18 cellular contexts compared by ENCODE assay signal in the genomic region with DNA sequence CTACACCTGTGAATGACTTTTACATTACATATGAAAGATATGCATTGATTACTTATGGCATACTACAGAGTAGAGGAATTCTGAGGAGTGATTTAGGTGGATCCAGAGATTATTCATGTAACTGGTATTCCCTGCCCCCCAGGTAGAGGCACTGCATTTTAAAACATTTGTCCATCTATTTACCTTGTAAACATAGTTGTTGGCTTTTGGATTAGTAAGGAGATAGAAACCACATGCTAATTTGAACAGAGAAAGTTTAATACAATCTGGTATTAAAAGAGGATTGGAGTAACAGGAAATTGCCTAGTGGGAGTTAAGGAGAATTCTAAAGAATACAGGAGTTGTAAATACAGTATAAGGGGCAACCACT. TPM values are rescaled to one million over a fixed set of nuclear protein-coding genes. Genes with fewer than 3 reads are reported as not detected.
DNase-seq lines count a peak whose midpoint lies in the region; ATAC-seq and TF ChIP-seq lines count a peak whose summit lies in the region.
"Had no signal": no experiment of that assay in that cellular context is flagged by ENCODE, and none has a peak within 500 bp of the region (broad histone marks: within the 10 kb centered on the region; RNA-seq: fewer than 3 reads in every experiment).

No MANE protein-coding gene starts in this region.

- in situ Hi-C loops in T47D (cut with HindIII; ENCODE audit: low pct_unique_long_range_greater_than_20kb, low sequenced_read_pairs) = no loop called here

- H3K9me3 Mint-ChIP-seq in WTC11 (peaks cover 19% of the 10 kb centered on the region), memory B cell (peaks cover 5% of the 10 kb centered on the region)

- POLR2A ChIA-PET in WTC11 (lab: Charles Lee) = interaction anchor here (1.3 kb wide), 1 partner anchor 35 kb away, joined by 3 read pairs; no protein-coding TSS in a partner anchor

- CTCF ChIA-PET in WTC11 (lab: Charles Lee) = interaction anchor here (0.5 to 2.7 kb wide), 17 partner anchors 11 to 539 kb away, joined by 3 to 44 read pairs (median 6); partner anchors contain the start of gene SCN2A

- H3K27me3 ChIP-seq in breast epithelium = no peaks in the 10 kb centered on the region

- ATAC-seq in WTC11 (no peak), memory B cell (ENCODE audit: low read depth) (no peak)

- peak overlapping the region; percentile 86 for H3K27ac Mint-ChIP-seq in WTC11
- peak overlapping the region; percentile 39 for H3K27ac Mint-ChIP-seq in memory B cell
- H3K27ac Mint-ChIP-seq: HFFc6 had no signal

- intact Hi-C loops in breast epithelium (cut with DNase I; ENCODE audit: low total_unique reads) (no loop called here), cardiac septum (cut with DNase I) (no loop called here)

- H3K9me3 ChIP-seq in breast epithelium = peaks cover 0 to 6% of the 10 kb centered on the region in 2 donors

- H3K4me1 ChIP-seq in breast epithelium = no peaks in the 10 kb centered on the region

- H3K4me3 Mint-ChIP-seq in WTC11 (no peak overlapping the region), memory B cell (no peak overlapping the region)
- H3K4me3 Mint-ChIP-seq: CD4-positive, alpha-beta memory T cell; HFFc6 had no signal

- no peak overlapping the region for H3K4me3 ChIP-seq in breast epithelium

- TF ChIP-seq POLR2A in breast epithelium (IDR thresholded peaks at IDR 0.05) = no peak

- peak; percentile 3 to 41 for DNase-seq in T47D (ENCODE audit: low read depth in 1 of 2, low spot score in 1 of 2)
- DNase-seq in breast epithelium (ENCODE audit: low spot score in 2 of 2) = no peak
- DNase-seq in WTC11 (ENCODE audit: low spot score) = no peak
- no peak for DNase-seq in memory B cell (ENCODE audit: low spot score in 2 of 2)
- DNase-seq in NCI-H128 (lab: John Stamatoyannopoulos, UW; ENCODE audit: unreplicated experiment) = no peak
- DNase-seq in RPMI8226 = no peak
- no peak for DNase-seq in cardiac septum (ENCODE audit: low spot score)
- DNase-seq: AML-193; CD4-positive, alpha-beta memory T cell; GOT3; HFFc6; Karpas-422; NCI-H1105 treated with DMSO at 0.1 percent for 48 hours; NCI-H1930; NCI-H2171; NCI-H510A; NCI-H82; SHP77 treated with DMSO at 0.1 percent for 48 hours had no signal

- H3K27ac ChIP-seq in breast epithelium = no peak overlapping the region

- H3K36me3 ChIP-seq in breast epithelium = no peaks in the 10 kb centered on the region

- H3K27me3 Mint-ChIP-seq in WTC11 (ENCODE audit: low read depth) (no peaks in the 10 kb centered on the region), memory B cell (no peaks in the 10 kb centered on the region)
- H3K27me3 Mint-ChIP-seq: CD4-positive, alpha-beta memory T cell had no signal

- H3K4me1 Mint-ChIP-seq in WTC11 (peaks cover 37% of the 10 kb centered on the region), memory B cell (peaks cover 13% of the 10 kb centered on the region)

- H3K36me3 Mint-ChIP-seq in WTC11 (peaks cover 53% of the 10 kb centered on the region), memory B cell (peaks cover 31% of the 10 kb centered on the region)

- TF ChIP-seq CTCF in breast epithelium (IDR thresholded peaks at IDR 0.05) (no peak), WTC11 (IDR thresholded peaks at IDR 0.05) (no peak)

TF ChIP-seq in WTC11, 78 proteins besides CTCF, POLR2A, EP300 and RAD21:
- TF ChIP-seq, protein P1, sequence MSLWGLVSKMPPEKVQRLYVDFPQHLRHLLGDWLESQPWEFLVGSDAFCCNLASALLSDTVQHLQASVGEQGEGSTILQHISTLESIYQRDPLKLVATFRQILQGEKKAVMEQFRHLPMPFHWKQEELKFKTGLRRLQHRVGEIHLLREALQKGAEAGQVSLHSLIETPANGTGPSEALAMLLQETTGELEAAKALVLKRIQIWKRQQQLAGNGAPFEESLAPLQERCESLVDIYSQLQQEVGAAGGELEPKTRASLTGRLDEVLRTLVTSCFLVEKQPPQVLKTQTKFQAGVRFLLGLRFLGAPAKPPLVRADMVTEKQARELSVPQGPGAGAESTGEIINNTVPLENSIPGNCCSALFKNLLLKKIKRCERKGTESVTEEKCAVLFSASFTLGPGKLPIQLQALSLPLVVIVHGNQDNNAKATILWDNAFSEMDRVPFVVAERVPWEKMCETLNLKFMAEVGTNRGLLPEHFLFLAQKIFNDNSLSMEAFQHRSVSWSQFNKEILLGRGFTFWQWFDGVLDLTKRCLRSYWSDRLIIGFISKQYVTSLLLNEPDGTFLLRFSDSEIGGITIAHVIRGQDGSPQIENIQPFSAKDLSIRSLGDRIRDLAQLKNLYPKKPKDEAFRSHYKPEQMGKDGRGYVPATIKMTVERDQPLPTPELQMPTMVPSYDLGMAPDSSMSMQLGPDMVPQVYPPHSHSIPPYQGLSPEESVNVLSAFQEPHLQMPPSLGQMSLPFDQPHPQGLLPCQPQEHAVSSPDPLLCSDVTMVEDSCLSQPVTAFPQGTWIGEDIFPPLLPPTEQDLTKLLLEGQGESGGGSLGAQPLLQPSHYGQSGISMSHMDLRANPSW (CRISPR knock-in tag; conservative IDR thresholded peaks at IDR 0.05; ENCODE audit: low read depth) = no peak
- TF ChIP-seq CREM (CRISPR knock-in tag; IDR thresholded peaks at IDR 0.05) = no peak
- TF ChIP-seq RELA (CRISPR knock-in tag; IDR thresholded peaks at IDR 0.05; ENCODE audit: borderline replicate concordance) = no peak
- TF ChIP-seq, protein P2, sequence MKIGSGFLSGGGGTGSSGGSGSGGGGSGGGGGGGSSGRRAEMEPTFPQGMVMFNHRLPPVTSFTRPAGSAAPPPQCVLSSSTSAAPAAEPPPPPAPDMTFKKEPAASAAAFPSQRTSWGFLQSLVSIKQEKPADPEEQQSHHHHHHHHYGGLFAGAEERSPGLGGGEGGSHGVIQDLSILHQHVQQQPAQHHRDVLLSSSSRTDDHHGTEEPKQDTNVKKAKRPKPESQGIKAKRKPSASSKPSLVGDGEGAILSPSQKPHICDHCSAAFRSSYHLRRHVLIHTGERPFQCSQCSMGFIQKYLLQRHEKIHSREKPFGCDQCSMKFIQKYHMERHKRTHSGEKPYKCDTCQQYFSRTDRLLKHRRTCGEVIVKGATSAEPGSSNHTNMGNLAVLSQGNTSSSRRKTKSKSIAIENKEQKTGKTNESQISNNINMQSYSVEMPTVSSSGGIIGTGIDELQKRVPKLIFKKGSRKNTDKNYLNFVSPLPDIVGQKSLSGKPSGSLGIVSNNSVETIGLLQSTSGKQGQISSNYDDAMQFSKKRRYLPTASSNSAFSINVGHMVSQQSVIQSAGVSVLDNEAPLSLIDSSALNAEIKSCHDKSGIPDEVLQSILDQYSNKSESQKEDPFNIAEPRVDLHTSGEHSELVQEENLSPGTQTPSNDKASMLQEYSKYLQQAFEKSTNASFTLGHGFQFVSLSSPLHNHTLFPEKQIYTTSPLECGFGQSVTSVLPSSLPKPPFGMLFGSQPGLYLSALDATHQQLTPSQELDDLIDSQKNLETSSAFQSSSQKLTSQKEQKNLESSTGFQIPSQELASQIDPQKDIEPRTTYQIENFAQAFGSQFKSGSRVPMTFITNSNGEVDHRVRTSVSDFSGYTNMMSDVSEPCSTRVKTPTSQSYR (CRISPR knock-in tag; IDR thresholded peaks at IDR 0.05) = no peak
- TF ChIP-seq NR1H2 (CRISPR knock-in tag; IDR thresholded peaks at IDR 0.05) = no peak
- no peak for TF ChIP-seq ATF3 (CRISPR knock-in tag; conservative IDR thresholded peaks at IDR 0.05)

RNA-seq across cellular contexts. Expression of gene GALNT3, which starts 15.9 kb away (rescaled TPM):
- 10 to 100 TPM in 2 of 3 donors, 1 to 10 TPM in 1; 2.4 to 58.5 (median 36.7) TPM for total RNA-seq in breast epithelium
- 19.4 to 20.6 TPM (median 20.5 TPM) in 3 replicates for total RNA-seq in WTC11 (2021)
- 0.27 TPM for total RNA-seq in cardiac septum

Comparison
In these comparisons a context has a peak if more than half of its experiments do, and no peak if none do; other contexts are left out.
1. DNase-seq: peak in T47D (2 of 2); none in breast epithelium (0 of 2), WTC11 (single experiment), memory B cell (0 of 2), NCI-H128 (single experiment), RPMI8226 (single experiment) and cardiac septum (single experiment).